In genomic region chr1:36693116-36693515, GRCh38 we compare ENCODE assay signal across 23 cellular contexts.
"Had no signal": no experiment of that assay in that cellular context is flagged by ENCODE, and none has a peak within 500 bp of the region (broad histone marks: within the 10 kb centered on the region; RNA-seq: fewer than 3 reads in every experiment).

No MANE protein-coding gene starts in this region.

- H3K4me1 ChIP-seq: left ventricle myocardium inferior, pancreas, right lobe of liver, testis, uterus had no signal

- H3K36me3 Mint-ChIP-seq: activated naive CD8-positive, alpha-beta T cell treated with anti-CD3 and anti-CD28 coated beads for 36 hours; natural killer cell treated with Interleukin-12 subunit alpha and Interleukin-12 subunit beta and Interleukin-15 and Interleukin-18, amount 100 ng/mL, for 72 hours; stimulated activated naive B cell treated with anti-CD40 and anti-IgM and Interleukin-4, amounts not matched to agents 10 μg/mL and 1 μg/mL and 100 μg/mL, for 72 hours had no signal

- H3K27ac Mint-ChIP-seq: activated B cell treated with CpG ODN at 0.5 μM for 24 hours; activated naive CD8-positive, alpha-beta T cell treated with anti-CD3 and anti-CD28 coated beads for 36 hours; natural killer cell treated with Interleukin-12 subunit alpha and Interleukin-12 subunit beta and Interleukin-15 and Interleukin-18, amount 100 ng/mL, for 72 hours; stimulated activated naive B cell treated with anti-CD40 and anti-IgM and Interleukin-4, amounts not matched to agents 10 μg/mL and 1 μg/mL and 100 μg/mL, for 72 hours had no signal

- H3K4me1 Mint-ChIP-seq: activated B cell treated with CpG ODN at 0.5 μM for 24 hours; activated naive CD8-positive, alpha-beta T cell treated with anti-CD3 and anti-CD28 coated beads for 36 hours; stimulated activated naive B cell treated with anti-CD40 and anti-IgM and Interleukin-4, amounts not matched to agents 10 μg/mL and 1 μg/mL and 100 μg/mL, for 72 hours had no signal

- H3K27me3 ChIP-seq: pancreas, right lobe of liver, testis, uterus had no signal

- ATAC-seq: natural killer cell treated with Interleukin-12 subunit alpha and Interleukin-12 subunit beta and Interleukin-15 and Interleukin-18, amount 100 ng/mL, for 72 hours; pancreas; right lobe of liver; stimulated activated naive B cell treated with anti-CD40 and anti-IgM and Interleukin-4, amounts not matched to agents 10 μg/mL and 1 μg/mL and 100 μg/mL, for 72 hours had no signal

- H3K4me3 ChIP-seq: left ventricle myocardium inferior, pancreas, right lobe of liver, skin epidermis, testis, uterus had no signal

- H3K36me3 ChIP-seq: left ventricle myocardium inferior, neutrophil, pancreas, right lobe of liver, uterus had no signal

- H3K9me3 ChIP-seq: left ventricle myocardium inferior, neutrophil, pancreas, right lobe of liver, testis, uterus had no signal

- H3K4me3 Mint-ChIP-seq: activated B cell treated with CpG ODN at 0.5 μM for 24 hours; activated naive CD8-positive, alpha-beta T cell treated with anti-CD3 and anti-CD28 coated beads for 36 hours; natural killer cell treated with Interleukin-12 subunit alpha and Interleukin-12 subunit beta and Interleukin-15 and Interleukin-18, amount 100 ng/mL, for 72 hours; stimulated activated naive B cell treated with anti-CD40 and anti-IgM and Interleukin-4, amounts not matched to agents 10 μg/mL and 1 μg/mL and 100 μg/mL, for 72 hours had no signal

- H3K27ac ChIP-seq: left ventricle myocardium inferior, neutrophil, pancreas, right lobe of liver, skin epidermis, testis, uterus had no signal

- DNase-seq: activated B cell treated with CpG ODN at 0.5 μM for 24 hours; activated CD4-positive, alpha-beta T cell treated with anti-CD3 and anti-CD28 coated beads for 4 hours; activated CD4-positive, alpha-beta T cell treated with anti-CD3 and anti-CD28 coated beads, Interleukin-2, amount 50 U/mL, for 48 hours; activated naive CD4-positive, alpha-beta T cell treated with Interleukin-2 at 50 U/mL for 16 hours; activated naive CD8-positive, alpha-beta T cell treated with anti-CD3 and anti-CD28 coated beads for 36 hours; activated T-cell treated with anti-CD3 and anti-CD28 coated beads, Interleukin-2, amount 50 U/mL, for 48 hours; cerebellar nuclear complex; cortex of kidney; foreskin fibroblast; kidney glomerular epithelial cell; left ventricle myocardium inferior; midbrain; pancreas; right lobe of liver; stimulated activated CD8-positive, alpha-beta memory T cell treated with anti-CD3 and anti-CD28 coated beads, Interleukin-4, amount 100 ng/mL, for 48 hours; stimulated activated naive B cell treated with anti-CD40 and anti-IgM and Interleukin-4, amounts not matched to agents 10 μg/mL and 1 μg/mL and 100 μg/mL, for 72 hours; T1000; testis; trophoblast cell; uterus had no signal

- H3K9me3 Mint-ChIP-seq: activated B cell treated with CpG ODN at 0.5 μM for 24 hours; activated naive CD8-positive, alpha-beta T cell treated with anti-CD3 and anti-CD28 coated beads for 36 hours; natural killer cell treated with Interleukin-12 subunit alpha and Interleukin-12 subunit beta and Interleukin-15 and Interleukin-18, amount 100 ng/mL, for 72 hours; stimulated activated naive B cell treated with anti-CD40 and anti-IgM and Interleukin-4, amounts not matched to agents 10 μg/mL and 1 μg/mL and 100 μg/mL, for 72 hours had no signal
